Comparison of ENCODE assay signal across 8 cellular contexts in genomic region chr11:843086-843704, GRCh38. TPM values are rescaled to one million over a fixed set of nuclear protein-coding genes. Genes with fewer than 3 reads are reported as not detected.
A peak's percentile ranks its signal among the peaks of the same experiment; 100 is the strongest.
DNase-seq lines count a peak whose midpoint lies in the region; ATAC-seq and TF ChIP-seq lines count a peak whose summit lies in the region.

No MANE protein-coding gene starts in this region.

- H2AFZ ChIP-seq in mammary epithelial cell (ENCODE audit: low read depth, low read length) = peak overlapping the region; percentile 18

- no peaks in the 10 kb centered on the region for H3K27me3 ChIP-seq in mammary epithelial cell (ENCODE audit: insufficient read depth, low read length)
- H3K27me3 ChIP-seq in muscle layer of colon (ENCODE audit: control insufficient read depth in 1 of 2, insufficient read depth in 2 of 2, low read length in 2 of 2) = peaks cover 0 to 4% of the 10 kb centered on the region in 2 donors

- peaks cover 70% of the 10 kb centered on the region for H3K4me1 ChIP-seq in mammary epithelial cell (ENCODE audit: insufficient read depth, low read length)
- H3K4me1 ChIP-seq in muscle layer of colon (ENCODE audit: insufficient read depth, low read length) = peaks cover 34% of the 10 kb centered on the region

- H3K9ac ChIP-seq in mammary epithelial cell (ENCODE audit: insufficient read depth, low read length) (peak overlapping the region; percentile 64), muscle layer of colon (ENCODE audit: low read length) (peak overlapping the region; percentile 41)

- H3K9me3 ChIP-seq in mammary epithelial cell (replicated peaks; ENCODE audit: insufficient read depth, low read length) = no peaks in the 10 kb centered on the region
- no peaks in the 10 kb centered on the region for H3K9me3 ChIP-seq in muscle layer of colon (ENCODE audit: low read length)

- no peaks in the 10 kb centered on the region for H4K20me1 ChIP-seq in mammary epithelial cell (ENCODE audit: insufficient read depth, low read length)

- H3K36me3 ChIP-seq in mammary epithelial cell (ENCODE audit: insufficient read depth, low read length) (peaks cover 13% of the 10 kb centered on the region), muscle layer of colon (ENCODE audit: insufficient read depth, low read length) (peaks cover 18% of the 10 kb centered on the region)

- CTCF ChIA-PET in mammary epithelial cell (lab: Charles Lee; ENCODE audit: low non-redundant PET) = no interaction called here

- no peak for DNase-seq in GM12864 (ENCODE audit: low read depth)
- DNase-seq in mammary epithelial cell = no peak
- DNase-seq in NCI-H146 treated with DMSO at 0.1 percent for 48 hours (lab: John Stamatoyannopoulos, UW; ENCODE audit: unreplicated experiment) = no peak
- no peak for DNase-seq in SW 1271 (lab: John Stamatoyannopoulos, UW)
- no peak for DNase-seq in NCI-H510A (lab: John Stamatoyannopoulos, UW)

- dilution Hi-C loops in mammary epithelial cell (cut with HindIII; ENCODE audit: low sequenced_read_pairs) = loop anchor here (5.0 kb wide), 2 partner anchors 36 to 71 kb away; partner anchors contain the start of genes PIDD1 and RPLP2

- ATAC-seq in HG03135 (IDR thresholded peaks at IDR 0.05; ENCODE audit: unreplicated experiment) (peak; percentile 1), HG03196 (IDR thresholded peaks at IDR 0.05; ENCODE audit: unreplicated experiment) (no peak)

- H3K4me3 ChIP-seq in GM12864 (ENCODE audit: low read depth, low read length) (peak overlapping the region; percentile 98), mammary epithelial cell (replicated peaks in 1 of 3; ENCODE audit: insufficient read depth in 1 of 3, low read depth in 2 of 3, low read length in 3 of 3) (peak overlapping the region; percentile 90 to 98 (median 93)), muscle layer of colon (ENCODE audit: low read depth in 1 of 2, low read length in 2 of 2) (peak overlapping the region; percentile 76 to 100)

- TF ChIP-seq CTCF in GM12864 (IDR thresholded peaks at IDR 0.05; ENCODE audit: low read depth, low read length, missing control alignments) (no peak), mammary epithelial cell (conservative IDR thresholded peaks at IDR 0.05 in 1 of 2, IDR thresholded peaks at IDR 0.05 in 1 of 2; ENCODE audit: extremely low read depth in 1 of 2, insufficient read depth in 1 of 2, low read depth in 1 of 2, low read length in 2 of 2) (no peak)

- H3K4me2 ChIP-seq in mammary epithelial cell (ENCODE audit: insufficient read depth, low read depth, low read length) = peak overlapping the region; percentile 95

- BruUV-seq in mammary epithelial cell (replicated peaks; lab: Mats Ljungman, UMichigan) = no TSS peak

- in situ Hi-C loops in mammary epithelial cell (cut with MboI; ENCODE audit: low sequenced_read_pairs in 2 of 2) = no loop called here

- peak overlapping the region; percentile 40 for H3K27ac ChIP-seq in mammary epithelial cell (ENCODE audit: insufficient read depth, low read depth, low read length)
- peak overlapping the region; percentile 88 for H3K27ac ChIP-seq in muscle layer of colon (ENCODE audit: low read depth, low read length)

- intact Hi-C loops in mammary epithelial cell (cut with micrococcal nuclease) = loop anchor here (5.0 to 10.0 kb wide), 2 partner anchors 36 to 82 kb away; partner anchors contain the start of genes AP2A2, PIDD1 and RPLP2

- WGBS in mammary epithelial cell (ENCODE audit: low coverage, missing lambda C conversion rate) = 10% methylated on average over 5 of the region's 52 CpGs

- H3K79me2 ChIP-seq in mammary epithelial cell (ENCODE audit: insufficient read depth, low read length) = peaks cover 73% of the 10 kb centered on the region

RNA-seq across cellular contexts. Expression of gene TSPAN4, which starts 0.5 kb away (rescaled TPM):
- 10 to 100 TPM; 50.3 to 81.7 TPM for total RNA-seq in mammary epithelial cell
- polyA plus RNA-seq in mammary epithelial cell = 114 TPM
- polyA minus RNA-seq in mammary epithelial cell = 29.2 TPM

RNA-seq across cellular contexts. Expression of gene POLR2L, which starts 0.9 kb away (rescaled TPM):
- total RNA-seq in mammary epithelial cell = 100 to 1,000 TPM in 1 of 2 donors, 10 to 100 TPM in 1; 60.0 to 193 TPM
- 235 TPM for polyA plus RNA-seq in mammary epithelial cell
- 110 TPM for polyA minus RNA-seq in mammary epithelial cell

RNA-seq across cellular contexts. Expression of gene CD151, which starts 10.4 kb away (rescaled TPM):
- total RNA-seq in mammary epithelial cell = 100 to 1,000 TPM; 387 to 511 TPM
- polyA plus RNA-seq in mammary epithelial cell = 721 TPM
- 374 TPM for polyA minus RNA-seq in mammary epithelial cell

RNA-seq across cellular contexts. Expression of gene CRACR2B, which starts 15.5 kb away (rescaled TPM):
- under 1 TPM in 1 of 2 donors, not detected in 1; 0.17 TPM for total RNA-seq in mammary epithelial cell
- polyA plus RNA-seq in mammary epithelial cell = 0.25 TPM
- polyA minus RNA-seq in mammary epithelial cell = not detected

RNA-seq across cellular contexts. Expression of gene PNPLA2, which starts 24.5 kb away (rescaled TPM):
- total RNA-seq in mammary epithelial cell = 10 to 100 TPM; 14.7 to 62.6 TPM
- polyA plus RNA-seq in mammary epithelial cell = 13.7 TPM
- 17.2 TPM for polyA minus RNA-seq in mammary epithelial cell
